ENCODE assay signal across 8 cellular contexts in genomic region chr22:50327711-50328019, GRCh38. TPM values are rescaled to one million over a fixed set of nuclear protein-coding genes. Genes with fewer than 3 reads are reported as not detected.
DNase-seq lines count a peak whose midpoint lies in the region; ATAC-seq and TF ChIP-seq lines count a peak whose summit lies in the region.

No MANE protein-coding gene starts in this region.

- H2BK12ac ChIP-seq in mesenchymal stem cell (ENCODE audit: low read length in 2 of 2): peak overlapping the region in 1 of 2 experiments; percentile 82

- H3K4ac ChIP-seq in mesenchymal stem cell (ENCODE audit: low read depth in 1 of 2, low read length in 2 of 2): peak overlapping the region; percentile 99

- 97% methylated on average over 22 of the region's 22 CpGs for WGBS in mesenchymal stem cell
- WGBS in upper lobe of left lung, 2 donors: 72 to 82% methylated on average over 18 to 22 of the region's 22 CpGs

- CTCF ChIA-PET in activated naive CD4-positive, alpha-beta T cell treated with anti-CD3 and anti-CD28 coated beads, Interleukin-2, amount 10 ng/mL, durations not matched to agents 7 days and 5 days (lab: Charles Lee): interaction anchor here (0.6 to 4.5 kb wide), 7 partner anchors 9 to 76 kb away, joined by 3 to 23 read pairs (median 3); no protein-coding TSS in a partner anchor

- peak overlapping the region; percentile 60 for H3K4me3 ChIP-seq in brain microvascular endothelial cell (ENCODE audit: low read depth, low read length)
- H3K4me3 ChIP-seq in mesenchymal stem cell (ENCODE audit: insufficient read depth in 1 of 2, low read depth in 1 of 2, low read length in 2 of 2): peak overlapping the region; percentile 71 to 89
- peak overlapping the region; percentile 11 to 95 (median 76) for H3K4me3 ChIP-seq in upper lobe of left lung

- H3K27ac Mint-ChIP-seq in activated naive CD4-positive, alpha-beta T cell treated with anti-CD3 and anti-CD28 coated beads, Interleukin-2, amount 10 ng/mL, durations not matched to agents 7 days and 5 days: peak overlapping the region; percentile 55
- peak overlapping the region in 1 of 2 donors; percentile 87 for H3K27ac Mint-ChIP-seq in activated naive CD4-positive, alpha-beta T cell treated with anti-CD3 and anti-CD28 coated beads, Interleukin-2, amount 50 U/mL, for 72 hours

- peak overlapping the region; percentile 87 for H3K4me2 ChIP-seq in mesenchymal stem cell (ENCODE audit: low read length, poor library complexity, severe bottlenecking)

- TF ChIP-seq CTCF in brain microvascular endothelial cell (IDR thresholded peaks at IDR 0.05; ENCODE audit: low read depth, low read length, missing control alignments): no peak
- no peak for TF ChIP-seq CTCF in upper lobe of left lung (IDR thresholded peaks at IDR 0.05)

- peaks cover 13% of the 10 kb centered on the region for H3K4me1 Mint-ChIP-seq in activated naive CD4-positive, alpha-beta T cell treated with anti-CD3 and anti-CD28 coated beads, Interleukin-2, amount 10 ng/mL, durations not matched to agents 7 days and 5 days

- peaks cover 58% of the 10 kb centered on the region for H3K27me3 Mint-ChIP-seq in activated naive CD4-positive, alpha-beta T cell treated with anti-CD3 and anti-CD28 coated beads, Interleukin-2, amount 10 ng/mL, durations not matched to agents 7 days and 5 days

- no peak for DNase-seq in activated naive CD4-positive, alpha-beta T cell treated with anti-CD3 and anti-CD28 coated beads, Interleukin-2, amount 10 ng/mL, durations not matched to agents 7 days and 5 days
- no peak for DNase-seq in activated naive CD4-positive, alpha-beta T cell treated with anti-CD3 and anti-CD28 coated beads, Interleukin-2, amount 50 U/mL, for 72 hours (ENCODE audit: low spot score in 2 of 2)
- DNase-seq in brain microvascular endothelial cell (no peak), mesenchymal stem cell (no peak), upper lobe of left lung (no peak), MV-4-11 (lab: John Stamatoyannopoulos, UW) (no peak), DMS79 treated with DMSO at 0.1 percent for 48 hours (lab: John Stamatoyannopoulos, UW) (no peak)

- peak overlapping the region; percentile 92 to 96 for H3K14ac ChIP-seq in mesenchymal stem cell (ENCODE audit: low read length in 2 of 2)

- H3K4me1 ChIP-seq in mesenchymal stem cell (ENCODE audit: control insufficient read depth, insufficient read depth, low read depth, low read length) (peaks cover 16% of the 10 kb centered on the region), upper lobe of left lung (peaks cover 12 to 20% (median 18%) of the 10 kb centered on the region in 4 donors)

- peak overlapping the region; percentile 79 for H3K4me3 Mint-ChIP-seq in activated naive CD4-positive, alpha-beta T cell treated with anti-CD3 and anti-CD28 coated beads, Interleukin-2, amount 10 ng/mL, durations not matched to agents 7 days and 5 days

- no peak for ATAC-seq in activated naive CD4-positive, alpha-beta T cell treated with anti-CD3 and anti-CD28 coated beads, Interleukin-2, amount 50 U/mL, for 72 hours
- ATAC-seq in upper lobe of left lung (ENCODE audit: low FRiP score in 2 of 2): no peak
- no peak for ATAC-seq in HG03108 (IDR thresholded peaks at IDR 0.05; ENCODE audit: unreplicated experiment)

- in situ Hi-C loops in brain microvascular endothelial cell (cut with HindIII; ENCODE audit: low pct_ligation_motif_present, low sequenced_read_pairs): no loop called here

- no peak overlapping the region for H3K23ac ChIP-seq in mesenchymal stem cell (ENCODE audit: low read length in 2 of 2)

- H3K36me3 ChIP-seq in brain microvascular endothelial cell (replicated peaks) (no peaks in the 10 kb centered on the region), mesenchymal stem cell (ENCODE audit: control insufficient read depth in 1 of 2, insufficient read depth in 2 of 2, low read depth in 1 of 2, low read length in 2 of 2) (no peaks in the 10 kb centered on the region), upper lobe of left lung (no peaks in the 10 kb centered on the region)

- TF ChIP-seq EP300 in upper lobe of left lung (IDR thresholded peaks at IDR 0.05): no peak

- peak overlapping the region; percentile 98 for H2AFZ ChIP-seq in mesenchymal stem cell (ENCODE audit: low read depth, low read length)

- no peak overlapping the region for H3K27ac ChIP-seq in brain microvascular endothelial cell
- no peak overlapping the region for H3K27ac ChIP-seq in mesenchymal stem cell (ENCODE audit: low read length, poor library complexity, severe bottlenecking)
- H3K27ac ChIP-seq in upper lobe of left lung: peak overlapping the region; percentile 93 to 95 (median 94)

- peak overlapping the region; percentile 99 for H2BK120ac ChIP-seq in mesenchymal stem cell (ENCODE audit: low read depth, low read length)

- H3K36me3 Mint-ChIP-seq in activated naive CD4-positive, alpha-beta T cell treated with anti-CD3 and anti-CD28 coated beads, Interleukin-2, amount 10 ng/mL, durations not matched to agents 7 days and 5 days: no peaks in the 10 kb centered on the region
- no peaks in the 10 kb centered on the region for H3K36me3 Mint-ChIP-seq in activated naive CD4-positive, alpha-beta T cell treated with anti-CD3 and anti-CD28 coated beads, Interleukin-2, amount 50 U/mL, for 72 hours

- H3K9me3 ChIP-seq in mesenchymal stem cell (ENCODE audit: control insufficient read depth, low read length) (no peaks in the 10 kb centered on the region), upper lobe of left lung (no peaks in the 10 kb centered on the region)

- peak overlapping the region; percentile 84 to 98 for H3K18ac ChIP-seq in mesenchymal stem cell (ENCODE audit: low read depth in 1 of 2, low read length in 2 of 2)

- no peaks in the 10 kb centered on the region for H3K27me3 ChIP-seq in brain microvascular endothelial cell (replicated peaks)
- H3K27me3 ChIP-seq in mesenchymal stem cell (ENCODE audit: control insufficient read depth in 1 of 2, insufficient read depth in 1 of 2, low read length in 2 of 2): no peaks in the 10 kb centered on the region
- no peaks in the 10 kb centered on the region for H3K27me3 ChIP-seq in upper lobe of left lung

- peak overlapping the region; percentile 100 for H4K8ac ChIP-seq in mesenchymal stem cell (ENCODE audit: low read length)

- H3K9ac ChIP-seq in mesenchymal stem cell (ENCODE audit: low read length): peak overlapping the region; percentile 97

- peak overlapping the region; percentile 99 for H4K91ac ChIP-seq in mesenchymal stem cell (ENCODE audit: low read length)

- peak overlapping the region; percentile 97 for H2AK5ac ChIP-seq in mesenchymal stem cell (ENCODE audit: low read length, severe bottlenecking)

- peaks cover 7% of the 10 kb centered on the region for H3K79me1 ChIP-seq in mesenchymal stem cell (replicated peaks; ENCODE audit: low read length, poor library complexity, severe bottlenecking)

- peak overlapping the region; percentile 92 for H2BK15ac ChIP-seq in mesenchymal stem cell (ENCODE audit: low read depth, poor library complexity, severe bottlenecking)

- H2BK5ac ChIP-seq in mesenchymal stem cell (ENCODE audit: low read depth, low read length, poor library complexity, severe bottlenecking): no peak overlapping the region

- H3K9me3 Mint-ChIP-seq in activated naive CD4-positive, alpha-beta T cell treated with anti-CD3 and anti-CD28 coated beads, Interleukin-2, amount 10 ng/mL, durations not matched to agents 7 days and 5 days: no peaks in the 10 kb centered on the region
- H3K9me3 Mint-ChIP-seq in activated naive CD4-positive, alpha-beta T cell treated with anti-CD3 and anti-CD28 coated beads, Interleukin-2, amount 50 U/mL, for 72 hours: no peaks in the 10 kb centered on the region

- TF ChIP-seq POLR2A in upper lobe of left lung (IDR thresholded peaks at IDR 0.05): no peak

RNA-seq across cellular contexts. Expression of gene DENND6B, which starts 0.9 kb away (rescaled TPM):
- 1 to 10 TPM; 4.1 to 4.3 TPM for total RNA-seq in activated naive CD4-positive, alpha-beta T cell treated with anti-CD3 and anti-CD28 coated beads, Interleukin-2, amount 50 U/mL, for 72 hours
- polyA plus RNA-seq in mesenchymal stem cell (2013, experiment 1 of 2): 4.2 TPM
- polyA plus RNA-seq in mesenchymal stem cell (2013, experiment 2 of 2): 3.7 TPM
- 10 to 100 TPM in 5 of 6 donors, 1 to 10 TPM in 1; 9.5 to 24.1 (median 12.7) TPM for total RNA-seq in upper lobe of left lung

RNA-seq across cellular contexts. Expression of gene PPP6R2, which starts 15.5 kb away (rescaled TPM):
- total RNA-seq in activated naive CD4-positive, alpha-beta T cell treated with anti-CD3 and anti-CD28 coated beads, Interleukin-2, amount 50 U/mL, for 72 hours: 10 to 100 TPM; 42.6 to 48.3 TPM
- 23.0 TPM for polyA plus RNA-seq in mesenchymal stem cell (2013, experiment 1 of 2)
- polyA plus RNA-seq in mesenchymal stem cell (2013, experiment 2 of 2): 22.9 TPM
- 100 to 1,000 TPM in 2 of 6 donors, 10 to 100 TPM in 4; 53.0 to 264 (median 63.8) TPM for total RNA-seq in upper lobe of left lung

RNA-seq across cellular contexts. Expression of gene PLXNB2, which starts 20.2 kb away (rescaled TPM):
- 10 to 100 TPM; 10.3 to 13.1 TPM for total RNA-seq in activated naive CD4-positive, alpha-beta T cell treated with anti-CD3 and anti-CD28 coated beads, Interleukin-2, amount 50 U/mL, for 72 hours
- 242 TPM for polyA plus RNA-seq in mesenchymal stem cell (2013, experiment 1 of 2)
- 231 TPM for polyA plus RNA-seq in mesenchymal stem cell (2013, experiment 2 of 2)
- 100 to 1,000 TPM; 218 to 407 (median 313) TPM for total RNA-seq in upper lobe of left lung

RNA-seq across cellular contexts. Expression of gene MAPK11, which starts 57.5 kb away (rescaled TPM):
- 10 to 100 TPM; 15.6 to 25.7 TPM for total RNA-seq in activated naive CD4-positive, alpha-beta T cell treated with anti-CD3 and anti-CD28 coated beads, Interleukin-2, amount 50 U/mL, for 72 hours
- 5.5 TPM for polyA plus RNA-seq in mesenchymal stem cell (2013, experiment 1 of 2)
- 5.0 TPM for polyA plus RNA-seq in mesenchymal stem cell (2013, experiment 2 of 2)
- total RNA-seq in upper lobe of left lung: 10 to 100 TPM in 1 of 6 donors, 1 to 10 TPM in 5; 3.1 to 27.3 (median 8.6) TPM

Comparison
In these comparisons a context has a peak if more than half of its experiments do, and no peak if none do; other contexts are left out.
1. H3K27ac ChIP-seq: peak in upper lobe of left lung (4 of 4); none in brain microvascular endothelial cell (single experiment) and mesenchymal stem cell (single experiment).
2. RNA of gene PLXNB2, which starts 20.2 kb away (total RNA-seq): 218 to 407 TPM in upper lobe of left lung; 10.3 to 13.1 TPM in activated naive CD4-positive, alpha-beta T cell treated with anti-CD3 and anti-CD28 coated beads, Interleukin-2, amount 50 U/mL, for 72 hours; every median in the first group is over 10 times any median in the second.
3. Peak in every context shown above with its lines, with median percentiles within 50 percentile points of each other: H3K4me3 ChIP-seq.